In the genomic region with DNA sequence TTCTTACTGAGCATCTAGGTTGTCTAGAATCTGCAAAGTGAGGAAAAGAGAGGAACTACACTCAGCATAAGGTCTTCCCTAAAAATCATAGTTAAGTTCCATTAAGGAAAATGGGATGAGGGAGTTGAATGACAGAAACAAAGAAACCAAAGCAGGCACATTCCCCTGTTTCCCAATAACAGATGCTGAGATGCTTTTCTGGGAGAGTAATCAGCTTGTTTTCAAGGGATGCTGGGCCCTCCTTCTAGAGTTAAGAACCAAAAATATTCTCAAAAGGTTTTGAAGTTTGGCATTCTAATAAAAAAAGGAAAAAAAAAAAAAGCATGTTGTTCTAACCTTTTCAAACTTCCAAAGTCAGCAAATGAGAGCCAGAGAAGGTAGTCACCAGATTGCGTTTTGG, we compare ENCODE assay signal across 15 cellular contexts.
A peak's percentile ranks its signal among the peaks of the same experiment; 100 is the strongest.
DNase-seq lines count a peak whose midpoint lies in the region; ATAC-seq, FAIRE-seq and TF ChIP-seq lines count a peak whose summit lies in the region.
"Had no signal": no experiment of that assay in that cellular context is flagged by ENCODE, and none has a peak within 500 bp of the region (broad histone marks: within the 10 kb centered on the region; RNA-seq: fewer than 3 reads in every experiment).

No MANE protein-coding gene starts in this region.

- FAIRE-seq in D721Med (lab: Jason Lieb, UNC): peak; percentile 48
- FAIRE-seq: GM12878, GM18507 had no signal

- no peaks in the 10 kb centered on the region for H3K9me3 ChIP-seq in esophagus squamous epithelium
- H3K9me3 ChIP-seq in tibial nerve: no peaks in the 10 kb centered on the region
- H3K9me3 ChIP-seq: BLaER1 treated with 17β-estradiol and CSF1 and Interleukin-3, amounts not matched to agents 10 nM and 100 nM had no signal

- no peak for ATAC-seq in naive thymus-derived CD8-positive, alpha-beta T cell
- ATAC-seq: GM12878 had no signal

- peaks cover 0 to 2% (median 0%) of the 10 kb centered on the region in 5 donors for H3K27me3 Mint-ChIP-seq in naive thymus-derived CD8-positive, alpha-beta T cell

- H3K4me3 ChIP-seq in esophagus squamous epithelium (no peak overlapping the region), fibroblast of villous mesenchyme (ENCODE audit: low read depth, low read length) (no peak overlapping the region), tibial nerve (no peak overlapping the region)
- H3K4me3 ChIP-seq: BLaER1 treated with 17β-estradiol and CSF1 and Interleukin-3, amounts not matched to agents 10 nM and 100 nM; GM12878 had no signal

- POLR2A ChIA-PET in naive thymus-derived CD8-positive, alpha-beta T cell (lab: Charles Lee): no interaction called here

- TF ChIP-seq EP300 in tibial nerve (IDR thresholded peaks at IDR 0.05): peak in 1 of 2 donors; percentile 71

- no peak overlapping the region for H3K27ac Mint-ChIP-seq in naive thymus-derived CD8-positive, alpha-beta T cell
- H3K27ac Mint-ChIP-seq: CD4-positive, CD25-positive, alpha-beta regulatory T cell had no signal

- TF ChIP-seq CTCF in D721Med (IDR thresholded peaks at IDR 0.05; ENCODE audit: insufficient read depth, missing control alignments) (no peak), esophagus squamous epithelium (IDR thresholded peaks at IDR 0.05) (no peak), fibroblast of villous mesenchyme (IDR thresholded peaks at IDR 0.05; ENCODE audit: insufficient read depth, low read depth, low read length) (no peak), tibial nerve (IDR thresholded peaks at IDR 0.05) (no peak)

- H3K27me3 ChIP-seq in esophagus squamous epithelium: no peaks in the 10 kb centered on the region
- no peaks in the 10 kb centered on the region for H3K27me3 ChIP-seq in tibial nerve
- H3K27me3 ChIP-seq: BLaER1 treated with 17β-estradiol and CSF1 and Interleukin-3, amounts not matched to agents 10 nM and 100 nM had no signal

- peaks cover 6 to 30% (median 9%) of the 10 kb centered on the region in 3 donors for H3K4me1 ChIP-seq in esophagus squamous epithelium
- H3K4me1 ChIP-seq in tibial nerve: peaks cover 0 to 56% (median 11%) of the 10 kb centered on the region in 4 donors

- 92 to 100% methylated on average over 1 of the region's 1 CpG for WGBS in esophagus squamous epithelium, 2 donors
- 70 to 78% methylated on average over 1 of the region's 1 CpG for WGBS in tibial nerve, 2 donors

- H3K36me3 ChIP-seq in esophagus squamous epithelium: no peaks in the 10 kb centered on the region
- H3K36me3 ChIP-seq in tibial nerve: no peaks in the 10 kb centered on the region
- H3K36me3 ChIP-seq: BLaER1 treated with 17β-estradiol and CSF1 and Interleukin-3, amounts not matched to agents 10 nM and 100 nM had no signal

- H3K36me3 Mint-ChIP-seq in naive thymus-derived CD8-positive, alpha-beta T cell: no peaks in the 10 kb centered on the region
- H3K36me3 Mint-ChIP-seq: CD4-positive, CD25-positive, alpha-beta regulatory T cell had no signal

- peak overlapping the region in 3 of 4 donors; percentile 1 to 17 (median 4) for H3K27ac ChIP-seq in esophagus squamous epithelium
- H3K27ac ChIP-seq in tibial nerve: peak overlapping the region in 3 of 4 donors; percentile 43 to 71 (median 63)
- H3K27ac ChIP-seq: BLaER1 treated with 17β-estradiol and CSF1 and Interleukin-3, amounts not matched to agents 10 nM and 100 nM had no signal

- H3K4me1 Mint-ChIP-seq in naive thymus-derived CD8-positive, alpha-beta T cell: peaks cover 0 to 9% (median 4%) of the 10 kb centered on the region in 4 donors

- DNase-seq in D721Med (ENCODE audit: insufficient read length, low spot score) (no peak), esophagus squamous epithelium (lab: John Stamatoyannopoulos, UW) (no peak), fibroblast of villous mesenchyme (ENCODE audit: low read depth) (peak; percentile 27), tibial nerve (ENCODE audit: low spot score in 2 of 2) (no peak), NCI-H2107 (lab: John Stamatoyannopoulos, UW) (no peak), NCI-H510A (lab: John Stamatoyannopoulos, UW) (no peak)
- no peak for DNase-seq in naive thymus-derived CD8-positive, alpha-beta T cell
- DNase-seq: ACHN; CD4-positive, CD25-positive, alpha-beta regulatory T cell; DMS 273 treated with DMSO at 0.1 percent for 48 hours; H7; IMR-90 had no signal

- H3K9me3 Mint-ChIP-seq in naive thymus-derived CD8-positive, alpha-beta T cell: peaks cover 0 to under 1% (median 0%) of the 10 kb centered on the region in 9 donors

- no peak for TF ChIP-seq POLR2A in esophagus squamous epithelium (IDR thresholded peaks at IDR 0.05)
- no peak for TF ChIP-seq POLR2A in tibial nerve (IDR thresholded peaks at IDR 0.05)

- no peak overlapping the region for H3K4me3 Mint-ChIP-seq in naive thymus-derived CD8-positive, alpha-beta T cell
- H3K4me3 Mint-ChIP-seq: CD4-positive, CD25-positive, alpha-beta regulatory T cell had no signal

- intact Hi-C loops in esophagus squamous epithelium (cut with DNase I): no loop called here
